In the genomic region with DNA sequence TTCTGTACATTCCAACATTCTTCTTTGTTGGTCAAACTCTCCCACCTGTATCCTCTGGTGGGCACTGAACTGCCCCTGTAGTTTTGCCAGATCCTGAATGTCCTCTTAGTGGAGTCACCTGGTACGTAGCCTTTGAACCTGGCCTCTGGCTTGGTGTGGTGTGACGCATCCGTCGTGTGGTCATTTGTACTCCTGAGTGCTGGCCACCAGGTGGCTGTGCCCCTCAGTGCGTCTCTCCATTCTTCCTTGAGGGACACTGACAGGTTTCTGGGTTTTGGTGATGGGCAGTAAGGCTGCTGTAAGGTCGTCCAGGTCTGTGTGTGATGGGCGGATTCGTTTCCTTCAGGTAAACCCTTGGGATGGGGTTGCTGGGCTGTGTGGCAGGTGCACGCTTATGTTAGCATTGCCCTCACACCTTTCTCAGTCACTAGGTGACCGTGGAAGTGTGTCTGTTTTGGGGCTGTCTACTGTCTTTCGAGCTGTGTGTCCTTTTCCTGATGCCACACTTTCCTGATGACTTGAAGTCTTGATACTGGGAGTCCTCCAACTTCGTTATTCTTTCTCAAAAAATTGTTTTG, we compare ENCODE assay signal across 1 cellular context.
TF ChIP-seq lines count a peak whose summit lies in the region.

No MANE protein-coding gene starts in this region.

TF ChIP-seq in WTC11, 78 proteins besides CTCF, POLR2A, EP300 and RAD21 (continued from another document):
- TF ChIP-seq HMGA2 (CRISPR knock-in tag; IDR thresholded peaks at IDR 0.05) (no peak), CREM (CRISPR knock-in tag; IDR thresholded peaks at IDR 0.05) (no peak), CREB1 (CRISPR knock-in tag; IDR thresholded peaks at IDR 0.05) (no peak), TEAD1 (CRISPR knock-in tag; IDR thresholded peaks at IDR 0.05) (no peak), FOXK1 (CRISPR knock-in tag; IDR thresholded peaks at IDR 0.05) (no peak), ZNF138 (CRISPR knock-in tag; conservative IDR thresholded peaks at IDR 0.05) (no peak), GABPB1 (CRISPR knock-in tag; IDR thresholded peaks at IDR 0.05) (no peak), GTF2I (CRISPR knock-in tag; conservative IDR thresholded peaks at IDR 0.05) (no peak), ETV6 (CRISPR knock-in tag; IDR thresholded peaks at IDR 0.05) (no peak), KAT7 (CRISPR knock-in tag; IDR thresholded peaks at IDR 0.05; ENCODE audit: borderline replicate concordance) (no peak), SP1 (CRISPR knock-in tag; conservative IDR thresholded peaks at IDR 0.05) (no peak), ZNF416 (CRISPR knock-in tag; IDR thresholded peaks at IDR 0.05) (no peak), RELA (CRISPR knock-in tag; IDR thresholded peaks at IDR 0.05; ENCODE audit: borderline replicate concordance) (no peak), OVOL2 (CRISPR knock-in tag; IDR thresholded peaks at IDR 0.05; ENCODE audit: borderline replicate concordance) (no peak), NR3C1 (CRISPR knock-in tag; conservative IDR thresholded peaks at IDR 0.05; ENCODE audit: low read depth) (no peak), FOXJ3 (CRISPR knock-in tag; IDR thresholded peaks at IDR 0.05; ENCODE audit: borderline replicate concordance) (no peak)
- TF ChIP-seq, protein P1, sequence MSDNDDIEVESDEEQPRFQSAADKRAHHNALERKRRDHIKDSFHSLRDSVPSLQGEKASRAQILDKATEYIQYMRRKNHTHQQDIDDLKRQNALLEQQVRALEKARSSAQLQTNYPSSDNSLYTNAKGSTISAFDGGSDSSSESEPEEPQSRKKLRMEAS (CRISPR knock-in tag; IDR thresholded peaks at IDR 0.05) = no peak
- TF ChIP-seq, protein P2, sequence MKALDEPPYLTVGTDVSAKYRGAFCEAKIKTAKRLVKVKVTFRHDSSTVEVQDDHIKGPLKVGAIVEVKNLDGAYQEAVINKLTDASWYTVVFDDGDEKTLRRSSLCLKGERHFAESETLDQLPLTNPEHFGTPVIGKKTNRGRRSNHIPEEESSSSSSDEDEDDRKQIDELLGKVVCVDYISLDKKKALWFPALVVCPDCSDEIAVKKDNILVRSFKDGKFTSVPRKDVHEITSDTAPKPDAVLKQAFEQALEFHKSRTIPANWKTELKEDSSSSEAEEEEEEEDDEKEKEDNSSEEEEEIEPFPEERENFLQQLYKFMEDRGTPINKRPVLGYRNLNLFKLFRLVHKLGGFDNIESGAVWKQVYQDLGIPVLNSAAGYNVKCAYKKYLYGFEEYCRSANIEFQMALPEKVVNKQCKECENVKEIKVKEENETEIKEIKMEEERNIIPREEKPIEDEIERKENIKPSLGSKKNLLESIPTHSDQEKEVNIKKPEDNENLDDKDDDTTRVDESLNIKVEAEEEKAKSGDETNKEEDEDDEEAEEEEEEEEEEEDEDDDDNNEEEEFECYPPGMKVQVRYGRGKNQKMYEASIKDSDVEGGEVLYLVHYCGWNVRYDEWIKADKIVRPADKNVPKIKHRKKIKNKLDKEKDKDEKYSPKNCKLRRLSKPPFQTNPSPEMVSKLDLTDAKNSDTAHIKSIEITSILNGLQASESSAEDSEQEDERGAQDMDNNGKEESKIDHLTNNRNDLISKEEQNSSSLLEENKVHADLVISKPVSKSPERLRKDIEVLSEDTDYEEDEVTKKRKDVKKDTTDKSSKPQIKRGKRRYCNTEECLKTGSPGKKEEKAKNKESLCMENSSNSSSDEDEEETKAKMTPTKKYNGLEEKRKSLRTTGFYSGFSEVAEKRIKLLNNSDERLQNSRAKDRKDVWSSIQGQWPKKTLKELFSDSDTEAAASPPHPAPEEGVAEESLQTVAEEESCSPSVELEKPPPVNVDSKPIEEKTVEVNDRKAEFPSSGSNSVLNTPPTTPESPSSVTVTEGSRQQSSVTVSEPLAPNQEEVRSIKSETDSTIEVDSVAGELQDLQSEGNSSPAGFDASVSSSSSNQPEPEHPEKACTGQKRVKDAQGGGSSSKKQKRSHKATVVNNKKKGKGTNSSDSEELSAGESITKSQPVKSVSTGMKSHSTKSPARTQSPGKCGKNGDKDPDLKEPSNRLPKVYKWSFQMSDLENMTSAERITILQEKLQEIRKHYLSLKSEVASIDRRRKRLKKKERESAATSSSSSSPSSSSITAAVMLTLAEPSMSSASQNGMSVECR (CRISPR knock-in tag; IDR thresholded peaks at IDR 0.05; ENCODE audit: borderline replicate concordance) = no peak
- TF ChIP-seq, protein P3, sequence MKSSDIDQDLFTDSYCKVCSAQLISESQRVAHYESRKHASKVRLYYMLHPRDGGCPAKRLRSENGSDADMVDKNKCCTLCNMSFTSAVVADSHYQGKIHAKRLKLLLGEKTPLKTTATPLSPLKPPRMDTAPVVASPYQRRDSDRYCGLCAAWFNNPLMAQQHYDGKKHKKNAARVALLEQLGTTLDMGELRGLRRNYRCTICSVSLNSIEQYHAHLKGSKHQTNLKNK (CRISPR knock-in tag; IDR thresholded peaks at IDR 0.05) = no peak
